In genomic region chr19:48391100-48392005, GRCh38 we compare ENCODE assay signal across 8 cellular contexts. TPM values are rescaled to one million over a fixed set of nuclear protein-coding genes. Genes with fewer than 3 reads are reported as not detected.
DNase-seq lines count a peak whose midpoint lies in the region; ATAC-seq and TF ChIP-seq lines count a peak whose summit lies in the region.

TSS of gene KDELR1 (minus strand) at chr19:48391551. CDS start at chr19:48391358, 193 bp downstream.

- 6% methylated on average over 42 of the region's 42 CpGs for WGBS in liver

- peak within 1 kb of the TSS; percentile 86 for H3K4me3 ChIP-seq in GM12864 (ENCODE audit: low read depth, low read length)
- H3K4me3 ChIP-seq in liver (ENCODE audit: low read depth in 1 of 3, low read length in 3 of 3): peak within 1 kb of the TSS; percentile 78 to 96 (median 95)

- H3K36me3 ChIP-seq in liver (ENCODE audit: control insufficient read depth in 4 of 4, insufficient read depth in 3 of 4, low read depth in 1 of 4, low read length in 3 of 4): peaks cover 7 to 18% (median 10%) of the 10 kb centered on the region in 4 donors

- peak within 1 kb of the TSS; percentile 89 to 95 for H3K9ac ChIP-seq in liver (ENCODE audit: low read depth in 1 of 2, low read length in 2 of 2)

- H3K27ac ChIP-seq in liver (ENCODE audit: low read depth in 1 of 2, low read length in 2 of 2): peak within 1 kb of the TSS; percentile 85 to 93

- TF ChIP-seq CTCF in GM12864 (IDR thresholded peaks at IDR 0.05; ENCODE audit: low read depth, low read length, missing control alignments) (peak; percentile 97), liver (IDR thresholded peaks at IDR 0.05; ENCODE audit: low read depth, low read length, missing input control) (peak; percentile 77)

- TF ChIP-seq RAD21 in liver (IDR thresholded peaks at IDR 0.05): no peak

- H3K9me3 ChIP-seq in liver (ENCODE audit: control insufficient read depth in 4 of 4, low read length in 3 of 4): no peaks in the 10 kb centered on the region

- DNase-seq in GM12864 (ENCODE audit: low read depth) (no peak), NCI-H345 treated with DMSO at 0.1 percent for 48 hours (lab: John Stamatoyannopoulos, UW; ENCODE audit: unreplicated experiment) (peak; percentile 29), dermis microvascular lymphatic vessel endothelial cell (ENCODE audit: low read depth in 2 of 2) (peak; percentile 55 to 80)
- DNase-seq in activated CD4-positive, alpha-beta T cell treated with anti-CD3 and anti-CD28 coated beads, Interleukin-2, amount 50 U/mL, for 24 hours (ENCODE audit: low read depth in 1 of 2, low spot score in 1 of 2): peak; percentile 47 to 59
- DNase-seq in stimulated activated CD4-positive, alpha-beta T cell treated with anti-CD3 and anti-CD28 coated beads, Interleukin-4, amount 100 ng/mL, for 24 hours: peak; percentile 73

- ATAC-seq in HG02840 (IDR thresholded peaks at IDR 0.05; ENCODE audit: low FRiP score, unreplicated experiment) (peak; percentile 80), HG03460 (IDR thresholded peaks at IDR 0.05; ENCODE audit: unreplicated experiment) (no peak)

- peaks cover 0 to 7% (median 3%) of the 10 kb centered on the region in 4 donors for H3K4me1 ChIP-seq in liver (ENCODE audit: control insufficient read depth in 4 of 4, insufficient read depth in 4 of 4, low read length in 3 of 4)

- H3K27me3 ChIP-seq in liver (ENCODE audit: control insufficient read depth in 4 of 4, insufficient read depth in 4 of 4, low read length in 3 of 4): peaks cover 0 to 11% (median 4%) of the 10 kb centered on the region in 4 donors

TF ChIP-seq in liver, 16 proteins besides CTCF, POLR2A, EP300 and RAD21:
- TF ChIP-seq JUND (IDR thresholded peaks at IDR 0.05) (no peak), YY1 (IDR thresholded peaks at IDR 0.05) (peak; percentile 34), FOXA2 (IDR thresholded peaks at IDR 0.05) (no peak), ATF3 (IDR thresholded peaks at IDR 0.05) (no peak), SP1 (IDR thresholded peaks at IDR 0.05) (peak; percentile 24), REST (IDR thresholded peaks at IDR 0.05) (peak; percentile 52), HNF4A (conservative IDR thresholded peaks at IDR 0.05) (peak in 1 of 2 donors; percentile 21)

RNA-seq across cellular contexts. Expression of gene KDELR1, which starts in this region (rescaled TPM):
- 35.6 and 52.8 TPM in 2 replicates for total RNA-seq in dermis microvascular lymphatic vessel endothelial cell
- 10 to 100 TPM; 32.3 to 34.9 TPM for total RNA-seq in liver
- polyA plus RNA-seq in liver: 10 to 100 TPM; 59.1 to 94.9 TPM
